Comparison of ENCODE assay signal across 9 cellular contexts in the genomic region with DNA sequence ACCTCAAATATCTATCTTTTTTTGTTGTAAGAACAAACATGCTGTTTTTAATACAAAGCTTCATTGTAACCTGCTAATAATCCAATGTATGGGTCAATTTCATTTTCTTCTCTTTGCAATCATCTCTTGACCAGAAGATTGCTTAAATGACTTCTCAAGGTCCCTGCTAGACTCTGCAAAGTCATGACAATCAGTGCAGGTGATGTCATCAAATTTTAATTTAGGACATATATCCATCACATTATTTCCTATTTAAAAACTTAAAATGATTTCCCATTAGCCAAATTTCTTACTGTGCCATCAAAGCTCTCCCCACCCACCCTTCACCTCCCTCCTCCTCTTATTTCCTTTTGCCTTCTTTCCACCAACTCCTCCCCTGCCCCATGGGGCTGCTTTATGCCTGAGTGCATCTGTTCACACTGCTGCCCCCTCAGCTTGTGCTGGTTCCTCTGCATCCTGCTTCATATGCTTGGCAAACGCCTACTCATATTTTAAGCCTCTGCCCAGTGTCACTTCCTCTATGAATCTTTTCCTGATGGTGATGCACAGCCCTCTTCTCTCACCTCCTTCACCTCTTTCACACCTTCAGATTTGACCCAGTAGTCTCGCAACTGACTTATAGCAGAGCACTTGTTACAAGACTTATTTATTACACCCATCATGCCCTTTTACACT. TPM values are rescaled to one million over a fixed set of nuclear protein-coding genes. Genes with fewer than 3 reads are reported as not detected.
DNase-seq lines count a peak whose midpoint lies in the region; ATAC-seq and TF ChIP-seq lines count a peak whose summit lies in the region.
"Had no signal": no experiment of that assay in that cellular context is flagged by ENCODE, and none has a peak within 500 bp of the region (broad histone marks: within the 10 kb centered on the region; RNA-seq: fewer than 3 reads in every experiment).

No MANE protein-coding gene starts in this region.

- no peaks in the 10 kb centered on the region for H3K36me3 ChIP-seq in CD8-positive, alpha-beta T cell (ENCODE audit: insufficient read depth, low read length)

- H3K27me3 ChIP-seq in CD8-positive, alpha-beta T cell (ENCODE audit: insufficient read depth, low read length): no peaks in the 10 kb centered on the region

- no peak overlapping the region for H3K27ac ChIP-seq in CD8-positive, alpha-beta T cell (ENCODE audit: low read depth, low read length)
- no peak overlapping the region for H3K27ac ChIP-seq in RWPE1

- no peaks in the 10 kb centered on the region for H3K9me3 Mint-ChIP-seq in CD8-positive, alpha-beta T cell

- no peaks in the 10 kb centered on the region for H3K9me3 ChIP-seq in CD8-positive, alpha-beta T cell (ENCODE audit: low read length)

- CTCF ChIA-PET in CD8-positive, alpha-beta T cell (lab: Charles Lee): interaction anchor here (2.5 kb wide), 1 partner anchor 56 kb away, joined by 8 read pairs; no protein-coding TSS in a partner anchor
- CTCF ChIA-PET in RWPE1 (lab: Yijun Ruan, JAX): interaction anchor here (1.1 kb wide), 1 partner anchor 56 kb away, joined by 3 read pairs; no protein-coding TSS in a partner anchor

- peaks cover 52% of the 10 kb centered on the region for H3K4me1 ChIP-seq in CD8-positive, alpha-beta T cell (ENCODE audit: insufficient read depth, low read length)

- no peak overlapping the region for H3K4me3 ChIP-seq in CD8-positive, alpha-beta T cell (ENCODE audit: low read depth, low read length)

- H3K27me3 Mint-ChIP-seq in CD8-positive, alpha-beta T cell (ENCODE audit: low read depth): no peaks in the 10 kb centered on the region

- H3K4me3 Mint-ChIP-seq in CD8-positive, alpha-beta T cell: no peak overlapping the region

- peak in 3 of 7 experiments; percentile 18 to 45 (median 41) for DNase-seq in CD8-positive, alpha-beta T cell
- peak; percentile 19 for DNase-seq in GM19240 (ENCODE audit: insufficient read length, low spot score)
- DNase-seq in activated gamma-delta T cell treated with anti-CD3 and anti-CD28 coated beads, Interleukin-2, amount 50 U/mL, for 16 hours (ENCODE audit: low read depth): peak; percentile 38
- DNase-seq in RWPE1 (ENCODE audit: low spot score): no peak
- DNase-seq in NCI-H187 (lab: John Stamatoyannopoulos, UW): no peak
- no peak for DNase-seq in pons (ENCODE audit: low spot score)

- POLR2A ChIA-PET in CD8-positive, alpha-beta T cell (lab: Charles Lee): interaction anchor here (1.4 kb wide), 1 partner anchor 406 kb away, joined by 3 read pairs; no protein-coding TSS in a partner anchor
- POLR2A ChIA-PET in RWPE1 (lab: Yijun Ruan, JAX; ENCODE audit: low non-redundant PET): no interaction called here

- peak overlapping the region; percentile 66 for H3K27ac Mint-ChIP-seq in CD8-positive, alpha-beta T cell

- H3K4me1 Mint-ChIP-seq in CD8-positive, alpha-beta T cell (ENCODE audit: low read depth): peaks cover 54% of the 10 kb centered on the region

- TF ChIP-seq CTCF in CD8-positive, alpha-beta T cell (IDR thresholded peaks at IDR 0.05): no peak
- no peak for TF ChIP-seq CTCF in RWPE1 (conservative IDR thresholded peaks at IDR 0.05; ENCODE audit: low read depth)

- intact Hi-C loops in CD8-positive, alpha-beta T cell (cut with DNase I, micrococcal nuclease): loop anchor here in 1 of 2 experiments (2.0 kb wide), 1 partner anchor 49 kb away; no protein-coding TSS in a partner anchor

- H3K36me3 Mint-ChIP-seq in CD8-positive, alpha-beta T cell: peaks cover 33% of the 10 kb centered on the region

- peak; percentile 68 for ATAC-seq in CD8-positive, alpha-beta T cell
- ATAC-seq in HG03378 (IDR thresholded peaks at IDR 0.05; ENCODE audit: unreplicated experiment) (peak; percentile 59), GM21367 (IDR thresholded peaks at IDR 0.05; ENCODE audit: unreplicated experiment) (no peak)

RNA-seq across cellular contexts. Expression of a gene that starts 20.3 kb away (rescaled TPM):
- 10 to 100 TPM; 10.3 to 11.6 TPM for total RNA-seq in CD8-positive, alpha-beta T cell
- total RNA-seq: kidney epithelial cell had no signal

Comparison
In these comparisons a context has a peak if more than half of its experiments do, and no peak if none do; other contexts are left out.
1. DNase-seq: peak in GM19240 (single experiment) and activated gamma-delta T cell treated with anti-CD3 and anti-CD28 coated beads, Interleukin-2, amount 50 U/mL, for 16 hours (single experiment); none in RWPE1 (single experiment), NCI-H187 (0 of 2) and pons (single experiment).